Comparison of ENCODE assay signal across 16 cellular contexts in the genomic region with DNA sequence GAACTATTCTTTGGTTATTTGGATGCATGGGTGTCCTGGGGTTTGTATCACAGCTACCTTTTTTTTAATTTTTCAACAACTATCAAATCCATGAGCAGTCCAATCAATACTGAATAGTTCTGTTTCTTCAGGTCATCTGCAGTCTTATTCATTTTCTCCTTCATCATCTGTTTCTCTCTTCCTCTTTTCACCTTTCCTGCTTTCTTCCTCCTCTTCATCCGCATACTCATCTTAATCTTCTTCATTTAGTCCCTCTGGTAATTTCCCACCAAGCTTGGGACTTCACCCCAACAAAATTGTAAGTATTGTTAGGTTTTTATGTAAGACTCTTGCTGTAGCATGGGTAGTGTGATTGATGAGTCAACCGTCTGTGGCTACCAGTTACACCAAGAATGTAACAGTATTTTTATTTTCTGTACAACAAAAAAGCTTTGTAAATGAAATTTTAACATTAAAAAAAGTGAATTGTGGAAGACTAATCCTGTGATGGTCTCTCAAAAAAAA.
A peak's percentile ranks its signal among the peaks of the same experiment; 100 is the strongest.
DNase-seq lines count a peak whose midpoint lies in the region; ATAC-seq, FAIRE-seq and TF ChIP-seq lines count a peak whose summit lies in the region.
"Had no signal": no experiment of that assay in that cellular context is flagged by ENCODE, and none has a peak within 500 bp of the region (broad histone marks: within the 10 kb centered on the region; RNA-seq: fewer than 3 reads in every experiment).

No MANE protein-coding gene starts in this region.

- H3K4me3 ChIP-seq in astrocyte (ENCODE audit: insufficient read depth, low read depth, low read length), result no peak overlapping the region
- H3K4me3 ChIP-seq in foreskin fibroblast (ENCODE audit: low read depth in 1 of 2, low read length in 2 of 2), result no peak overlapping the region

- H3K79me2 ChIP-seq in astrocyte (ENCODE audit: insufficient read depth, low read length), result no peaks in the 10 kb centered on the region

- no peak overlapping the region for H3K9ac ChIP-seq in astrocyte (ENCODE audit: low read length)

- H3K4me3 Mint-ChIP-seq in astrocyte (ENCODE audit: unreplicated experiment), result peak overlapping the region; percentile 64
- H3K4me3 Mint-ChIP-seq: CD8-positive, alpha-beta T cell; T-helper 17 cell had no signal

- peaks cover 20% of the 10 kb centered on the region for H3K4me1 Mint-ChIP-seq in astrocyte (ENCODE audit: low read depth, unreplicated experiment)
- H3K4me1 Mint-ChIP-seq: T-helper 17 cell had no signal

- H3K27me3 ChIP-seq in astrocyte (ENCODE audit: insufficient read depth, low read length), result no peaks in the 10 kb centered on the region

- H3K27ac Mint-ChIP-seq in astrocyte (ENCODE audit: unreplicated experiment), result peak overlapping the region; percentile 63
- H3K27ac Mint-ChIP-seq: CD8-positive, alpha-beta T cell; T-helper 17 cell had no signal

- no peak for FAIRE-seq in astrocyte (lab: Jason Lieb, UNC)
- FAIRE-seq: HTR-8/SVneo had no signal

- H3K4me1 ChIP-seq in astrocyte (ENCODE audit: insufficient read depth, low read length), result no peaks in the 10 kb centered on the region

- H2AFZ ChIP-seq in astrocyte (ENCODE audit: low read depth, low read length), result no peak overlapping the region

- no peaks in the 10 kb centered on the region for H4K20me1 ChIP-seq in astrocyte (ENCODE audit: insufficient read depth, low read length)

- H3K36me3 Mint-ChIP-seq in astrocyte (ENCODE audit: low read depth, unreplicated experiment), result no peaks in the 10 kb centered on the region
- H3K36me3 Mint-ChIP-seq: CD8-positive, alpha-beta T cell had no signal

- H3K9me3 ChIP-seq in astrocyte (ENCODE audit: insufficient read depth, low read depth, low read length), result no peaks in the 10 kb centered on the region

- peak; percentile 47 for ATAC-seq in GM19351 (IDR thresholded peaks at IDR 0.05; ENCODE audit: unreplicated experiment)
- ATAC-seq in HG03378 (IDR thresholded peaks at IDR 0.05; ENCODE audit: unreplicated experiment), result peak; percentile 48
- no peak for ATAC-seq in left colon
- ATAC-seq: CD8-positive, alpha-beta T cell; T-helper 17 cell had no signal

- no peak overlapping the region for H3K4me2 ChIP-seq in astrocyte (ENCODE audit: low read length)

- H3K36me3 ChIP-seq in astrocyte (ENCODE audit: insufficient read depth, low read length), result no peaks in the 10 kb centered on the region

- TF ChIP-seq CTCF in astrocyte (IDR thresholded peaks at IDR 0.05; ENCODE audit: insufficient read depth, low read depth, low read length) (no peak), foreskin fibroblast (IDR thresholded peaks at IDR 0.05; ENCODE audit: low read depth, low read length) (no peak)

- no peaks in the 10 kb centered on the region for H3K9me3 Mint-ChIP-seq in astrocyte (ENCODE audit: unreplicated experiment)
- H3K9me3 Mint-ChIP-seq: CD8-positive, alpha-beta T cell had no signal

- no peaks in the 10 kb centered on the region for H3K27me3 Mint-ChIP-seq in astrocyte (ENCODE audit: low read depth, unreplicated experiment)
- H3K27me3 Mint-ChIP-seq: T-helper 17 cell had no signal

- intact Hi-C loops in left colon (cut with DNase I, micrococcal nuclease), result no loop called here

- no peak overlapping the region for H3K27ac ChIP-seq in astrocyte (ENCODE audit: low read depth, low read length)

- DNase-seq in astrocyte (ENCODE audit: low read depth), result peak; percentile 4
- DNase-seq in foreskin fibroblast, result no peak
- DNase-seq in amniotic stem cell (lab: John Stamatoyannopoulos, UW), result no peak
- DNase-seq in left colon, result no peak
- no peak for DNase-seq in RKO (ENCODE audit: low spot score)
- DNase-seq: CD8-positive, alpha-beta T cell; GF-D8; GOT3; NCI-H1930; NCI-H2171; NCI-H774; SHP77; T-helper 17 cell had no signal
